In the genomic region with DNA sequence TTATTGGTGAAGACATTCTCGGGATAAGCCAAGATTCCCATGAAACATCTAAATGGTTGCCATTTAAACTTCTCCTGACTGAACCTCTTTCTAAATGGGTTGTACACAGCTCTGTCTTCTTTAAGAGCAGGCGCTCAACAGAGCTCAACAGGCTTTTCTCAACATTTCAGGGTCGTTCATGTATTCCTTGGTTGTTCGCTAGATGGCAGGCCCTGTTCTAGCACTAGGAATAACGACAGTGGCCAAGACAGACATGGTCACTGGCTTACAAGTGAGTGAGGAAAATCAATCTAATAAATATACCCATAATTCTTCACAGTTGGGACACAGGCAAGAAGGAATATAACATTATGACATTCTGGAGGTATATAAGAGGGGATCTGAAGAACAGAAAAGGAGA, we compare ENCODE assay signal across 1 cellular context.
TF ChIP-seq lines count a peak whose summit lies in the region.

No MANE protein-coding gene starts in this region.

TF ChIP-seq in liver, 16 proteins besides CTCF, POLR2A, EP300 and RAD21 (continued from another document):
- TF ChIP-seq, protein P1, sequence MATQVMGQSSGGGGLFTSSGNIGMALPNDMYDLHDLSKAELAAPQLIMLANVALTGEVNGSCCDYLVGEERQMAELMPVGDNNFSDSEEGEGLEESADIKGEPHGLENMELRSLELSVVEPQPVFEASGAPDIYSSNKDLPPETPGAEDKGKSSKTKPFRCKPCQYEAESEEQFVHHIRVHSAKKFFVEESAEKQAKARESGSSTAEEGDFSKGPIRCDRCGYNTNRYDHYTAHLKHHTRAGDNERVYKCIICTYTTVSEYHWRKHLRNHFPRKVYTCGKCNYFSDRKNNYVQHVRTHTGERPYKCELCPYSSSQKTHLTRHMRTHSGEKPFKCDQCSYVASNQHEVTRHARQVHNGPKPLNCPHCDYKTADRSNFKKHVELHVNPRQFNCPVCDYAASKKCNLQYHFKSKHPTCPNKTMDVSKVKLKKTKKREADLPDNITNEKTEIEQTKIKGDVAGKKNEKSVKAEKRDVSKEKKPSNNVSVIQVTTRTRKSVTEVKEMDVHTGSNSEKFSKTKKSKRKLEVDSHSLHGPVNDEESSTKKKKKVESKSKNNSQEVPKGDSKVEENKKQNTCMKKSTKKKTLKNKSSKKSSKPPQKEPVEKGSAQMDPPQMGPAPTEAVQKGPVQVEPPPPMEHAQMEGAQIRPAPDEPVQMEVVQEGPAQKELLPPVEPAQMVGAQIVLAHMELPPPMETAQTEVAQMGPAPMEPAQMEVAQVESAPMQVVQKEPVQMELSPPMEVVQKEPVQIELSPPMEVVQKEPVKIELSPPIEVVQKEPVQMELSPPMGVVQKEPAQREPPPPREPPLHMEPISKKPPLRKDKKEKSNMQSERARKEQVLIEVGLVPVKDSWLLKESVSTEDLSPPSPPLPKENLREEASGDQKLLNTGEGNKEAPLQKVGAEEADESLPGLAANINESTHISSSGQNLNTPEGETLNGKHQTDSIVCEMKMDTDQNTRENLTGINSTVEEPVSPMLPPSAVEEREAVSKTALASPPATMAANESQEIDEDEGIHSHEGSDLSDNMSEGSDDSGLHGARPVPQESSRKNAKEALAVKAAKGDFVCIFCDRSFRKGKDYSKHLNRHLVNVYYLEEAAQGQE (IDR thresholded peaks at IDR 0.05), result no peak
- TF ChIP-seq FOXA2 (IDR thresholded peaks at IDR 0.05) (no peak), FOXA1 (IDR thresholded peaks at IDR 0.05) (no peak), HNF4A (conservative IDR thresholded peaks at IDR 0.05) (no peak), JUND (IDR thresholded peaks at IDR 0.05) (no peak), NR2F2 (IDR thresholded peaks at IDR 0.05) (no peak), TAF1 (conservative IDR thresholded peaks at IDR 0.05) (no peak), RXRA (IDR thresholded peaks at IDR 0.05) (no peak), HNF4G (IDR thresholded peaks at IDR 0.05) (no peak)
